Comparison of ENCODE assay signal across 19 cellular contexts in the genomic region with DNA sequence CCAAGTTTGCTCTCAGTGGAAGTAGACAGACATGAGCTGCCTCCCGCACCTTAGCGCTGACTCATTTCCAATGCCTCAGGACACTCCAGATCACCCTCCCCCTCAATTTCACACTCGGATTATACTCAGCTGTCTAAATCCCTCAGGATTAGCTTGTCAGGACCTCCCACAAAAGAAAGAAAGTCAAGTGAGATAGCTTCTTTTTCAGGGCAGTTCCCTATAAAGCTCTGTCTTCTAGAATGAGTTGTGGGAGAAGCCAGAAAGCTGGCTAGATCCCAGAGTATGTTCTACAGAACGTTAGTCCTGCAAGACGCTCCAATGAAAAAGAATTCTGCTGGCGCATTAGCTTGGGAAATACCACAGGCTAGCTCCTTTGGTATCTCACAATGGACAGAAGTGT. TPM values are rescaled to one million over a fixed set of nuclear protein-coding genes. Genes with fewer than 3 reads are reported as not detected.
DNase-seq lines count a peak whose midpoint lies in the region; ATAC-seq, FAIRE-seq and TF ChIP-seq lines count a peak whose summit lies in the region.
"Had no signal": no experiment of that assay in that cellular context is flagged by ENCODE, and none has a peak within 500 bp of the region (broad histone marks: within the 10 kb centered on the region; RNA-seq: fewer than 3 reads in every experiment).

No MANE protein-coding gene starts in this region.

- H3K4me1 ChIP-seq in foreskin keratinocyte (peaks cover 10% of the 10 kb centered on the region), left lung (no peaks in the 10 kb centered on the region)
- H3K4me1 ChIP-seq: ascending aorta, Peyer's patch, right atrium auricular region had no signal

- H3K27me3 ChIP-seq in foreskin keratinocyte: no peaks in the 10 kb centered on the region
- H3K27me3 ChIP-seq in left lung: no peaks in the 10 kb centered on the region
- H3K27me3 ChIP-seq: ascending aorta, MG63, Peyer's patch, right atrium auricular region had no signal

- ATAC-seq in foreskin keratinocyte: peak; percentile 100
- ATAC-seq in left lung: no peak

- no peaks in the 10 kb centered on the region for H3K9me3 ChIP-seq in left lung
- H3K9me3 ChIP-seq: ascending aorta, MG63, Peyer's patch, right atrium auricular region had no signal

- H3K4me3 ChIP-seq in skeletal muscle cell (ENCODE audit: low read depth, low read length) (no peak overlapping the region), left lung (no peak overlapping the region)
- H3K4me3 ChIP-seq: ascending aorta, lung, MG63, Peyer's patch, right atrium auricular region had no signal

- peaks cover 0 to 58% of the 10 kb centered on the region in 2 donors for H3K36me3 ChIP-seq in left lung

- FAIRE-seq in HTR-8/SVneo (lab: Jason Lieb, UNC) (peak; percentile 94), GM19239 (lab: Jason Lieb, UNC) (no peak)
- FAIRE-seq: frontal cortex had no signal

- TF ChIP-seq CTCF in foreskin keratinocyte (conservative IDR thresholded peaks at IDR 0.05) (no peak), left lung (IDR thresholded peaks at IDR 0.05) (no peak)

- intact Hi-C loops in left lung (cut with DNase I): no loop called here

- H3K27ac ChIP-seq in foreskin keratinocyte (no peak overlapping the region), left lung (no peak overlapping the region)
- H3K27ac ChIP-seq: ascending aorta, Peyer's patch, right atrium auricular region had no signal

- DNase-seq in HTR-8/SVneo (ENCODE audit: insufficient read length, low spot score): peak; percentile 70
- peak; percentile 64 for DNase-seq in amniotic stem cell (lab: John Stamatoyannopoulos, UW)
- DNase-seq in foreskin keratinocyte: peak; percentile 59 to 82
- DNase-seq in skeletal muscle cell (ENCODE audit: low read depth): peak; percentile 66
- no peak for DNase-seq in left lung
- no peak for DNase-seq in NCI-H446 (lab: John Stamatoyannopoulos, UW)
- no peak for DNase-seq in GM19239 (ENCODE audit: insufficient read length, low spot score)
- DNase-seq: activated B cell treated with CpG ODN at 0.5 μM for 24 hours; DMS153; effector CD8-positive, alpha-beta T cell; MG63; NCI-H2081; nephron progenitor cell; Peyer's patch; stimulated activated CD4-positive, alpha-beta T cell treated with anti-CD3 and anti-CD28 coated beads, Interleukin-2, amount 100 ng/mL, for 24 hours had no signal

RNA-seq across cellular contexts. Expression of a gene that starts 51.2 kb away (rescaled TPM):
- not detected in 2 replicates for total RNA-seq in foreskin keratinocyte
- not detected in 2 replicates for polyA plus RNA-seq in foreskin keratinocyte
- not detected for total RNA-seq in left lung
- total RNA-seq: activated B cell treated with CpG ODN at 0.5 μM for 24 hours, ascending aorta, frontal cortex, Peyer's patch, right atrium auricular region had no signal

Comparison
In these comparisons a context has a peak if more than half of its experiments do, and no peak if none do; other contexts are left out.
1. DNase-seq: peak in HTR-8/SVneo (single experiment), amniotic stem cell (single experiment), foreskin keratinocyte (2 of 2) and skeletal muscle cell (single experiment); none in left lung (0 of 2), NCI-H446 (0 of 2) and GM19239 (single experiment).